ENCODE assay signal across 21 cellular contexts in the genomic region with DNA sequence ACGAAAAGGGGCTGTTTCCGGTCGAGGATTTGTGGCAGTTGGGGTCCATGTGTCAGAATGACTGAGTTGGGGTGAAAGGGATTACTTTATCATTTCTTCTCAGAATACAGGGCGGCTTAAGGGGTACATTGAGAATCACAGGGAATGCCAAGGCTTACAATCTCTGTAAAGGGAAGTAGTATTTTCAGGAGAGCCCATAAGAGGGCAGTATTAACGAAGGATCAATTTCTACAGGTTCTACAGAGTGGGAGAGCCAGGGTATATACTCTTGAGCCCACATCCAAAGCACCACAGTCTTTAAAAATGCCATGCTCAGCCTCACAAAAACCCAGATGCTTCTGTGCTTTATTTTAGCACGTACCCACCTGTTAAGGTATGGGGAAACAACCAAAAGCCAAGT.
A peak's percentile ranks its signal among the peaks of the same experiment; 100 is the strongest.
DNase-seq lines count a peak whose midpoint lies in the region; ATAC-seq and TF ChIP-seq lines count a peak whose summit lies in the region.
"Had no signal": no experiment of that assay in that cellular context is flagged by ENCODE, and none has a peak within 500 bp of the region (broad histone marks: within the 10 kb centered on the region; RNA-seq: fewer than 3 reads in every experiment).

No MANE protein-coding gene starts in this region.

- intact Hi-C loops in PC-9 (cut with micrococcal nuclease; ENCODE audit: unreplicated experiment) = no loop called here

- no TSS peak for BruUV-seq in PC-9 (replicated peaks; lab: Mats Ljungman, UMichigan)

- no peak for ATAC-seq in SK-N-SH treated with all-trans-retinoic acid at 6 μM for 48 hours
- ATAC-seq: activated T-cell treated with anti-CD3 and anti-CD28 coated beads, Interleukin-2, amount 50 U/mL, for 4 hours; gastrocnemius medialis had no signal

- H3K9ac ChIP-seq in SK-N-SH (no peak overlapping the region), liver (ENCODE audit: low read depth in 1 of 2, low read length in 2 of 2) (no peak overlapping the region)

- 4% methylated on average over 6 of the region's 6 CpGs for WGBS in SK-N-SH (ENCODE audit: low lambda C conversion rate)
- 46% methylated on average over 6 of the region's 6 CpGs for WGBS in liver

- H3K9me2 ChIP-seq in SK-N-SH = no peaks in the 10 kb centered on the region
- no peaks in the 10 kb centered on the region for H3K9me2 ChIP-seq in PC-9 (ENCODE audit: insufficient read depth)

- TF ChIP-seq EP300 in SK-N-SH (IDR thresholded peaks at IDR 0.05; ENCODE audit: borderline replicate concordance in 1 of 2, low read depth in 1 of 2, low read length in 1 of 2) = no peak

- H3K4me3 ChIP-seq in SK-N-SH (ENCODE audit: low read depth in 2 of 2, low read length in 1 of 2) (no peak overlapping the region), LNCaP clone FGC (ENCODE audit: low read depth, low read length) (no peak overlapping the region), PC-9 (no peak overlapping the region), liver (ENCODE audit: low read depth in 1 of 3, low read length in 3 of 3) (no peak overlapping the region)
- H3K4me3 ChIP-seq: coronary artery, esophagus squamous epithelium, gastrocnemius medialis, prostate gland had no signal

- H2AFZ ChIP-seq in SK-N-SH (ENCODE audit: low read depth) (no peak overlapping the region), PC-9 (no peak overlapping the region)

- H3K27me3 ChIP-seq in SK-N-SH (ENCODE audit: insufficient read depth) = no peaks in the 10 kb centered on the region
- no peaks in the 10 kb centered on the region for H3K27me3 ChIP-seq in PC-9 (ENCODE audit: insufficient read depth, low read depth)
- peaks cover 0 to 5% (median 0%) of the 10 kb centered on the region in 4 donors for H3K27me3 ChIP-seq in liver (ENCODE audit: control insufficient read depth in 4 of 4, insufficient read depth in 4 of 4, low read length in 3 of 4)
- H3K27me3 ChIP-seq: esophagus squamous epithelium, gastrocnemius medialis had no signal

- no peaks in the 10 kb centered on the region for H3K79me2 ChIP-seq in SK-N-SH (ENCODE audit: insufficient read depth)
- no peaks in the 10 kb centered on the region for H3K79me2 ChIP-seq in PC-9 (ENCODE audit: low read depth)

- H3F3A ChIP-seq in SK-N-SH (replicated peaks; ENCODE audit: insufficient read depth) (no peaks in the 10 kb centered on the region), PC-9 (ENCODE audit: insufficient read depth, low read depth) (no peaks in the 10 kb centered on the region)

- CTCF ChIA-PET in SK-N-SH (lab: Yijun Ruan, JAX) (no interaction called here), PC-9 (lab: Charles Lee) (no interaction called here)

- H3K4me2 ChIP-seq in SK-N-SH = no peak overlapping the region; the same call in 1 of the 2 replicates
- H3K4me2 ChIP-seq in PC-9 = no peak overlapping the region; the same call in 1 of the 2 replicates

- no peaks in the 10 kb centered on the region for H3K9me3 ChIP-seq in SK-N-SH
- no peaks in the 10 kb centered on the region for H3K9me3 ChIP-seq in PC-9 (ENCODE audit: insufficient read depth, low read depth)
- H3K9me3 ChIP-seq in liver (ENCODE audit: control insufficient read depth in 4 of 4, low read length in 3 of 4) = no peaks in the 10 kb centered on the region
- H3K9me3 ChIP-seq: esophagus squamous epithelium, gastrocnemius medialis, prostate gland had no signal

- H3K27ac ChIP-seq in SK-N-SH (ENCODE audit: low read depth in 2 of 2, low read length in 1 of 2) = no peak overlapping the region
- H3K27ac ChIP-seq in PC-9 = no peak overlapping the region
- no peak overlapping the region for H3K27ac ChIP-seq in liver (ENCODE audit: low read depth in 1 of 2, low read length in 2 of 2)
- H3K27ac ChIP-seq: coronary artery, esophagus squamous epithelium, gastrocnemius medialis, prostate gland had no signal

- DNase-seq in SK-N-SH = no peak
- DNase-seq in LNCaP clone FGC (ENCODE audit: low read depth) = no peak
- no peak for DNase-seq in PC-9
- DNase-seq in GM19238 (ENCODE audit: insufficient read length, low spot score) = no peak
- DNase-seq in AG08396 (ENCODE audit: low spot score) = no peak
- DNase-seq in OCI-M2 (lab: John Stamatoyannopoulos, UW; ENCODE audit: unreplicated experiment) = no peak
- DNase-seq: activated naive CD4-positive, alpha-beta T cell treated with anti-CD3 and anti-CD28 coated beads for 36 hours; activated T-cell treated with anti-CD3 and anti-CD28 coated beads, Interleukin-2, amount 50 U/mL, for 4 hours; amygdala; CD4-positive, CD25-positive, alpha-beta regulatory T cell; DMS153; esophagus squamous epithelium; gastrocnemius medialis; HCEC 1CT; kidney; NCI-H774; substantia nigra had no signal

- no peak for TF ChIP-seq RAD21 in SK-N-SH (IDR thresholded peaks at IDR 0.05; ENCODE audit: low read length)
- TF ChIP-seq RAD21 in liver (IDR thresholded peaks at IDR 0.05) = peak in 1 of 2 donors; percentile 29

- peak; percentile 20; the same call in 1 of the 2 replicates for TF ChIP-seq CTCF in SK-N-SH (IDR thresholded peaks at IDR 0.05)
- peak; percentile 21; the same call in 1 of the 2 replicates for TF ChIP-seq CTCF in LNCaP clone FGC (IDR thresholded peaks at IDR 0.05; ENCODE audit: control insufficient read depth, extremely low read depth, insufficient read depth)
- TF ChIP-seq CTCF in PC-9 (conservative IDR thresholded peaks at IDR 0.05) = peak; percentile 29; the same call in 1 of the 2 replicates
- TF ChIP-seq CTCF in liver (IDR thresholded peaks at IDR 0.05; ENCODE audit: low read depth, low read length, missing input control) = peak; percentile 11

- POLR2A ChIA-PET in SK-N-SH (lab: Yijun Ruan, JAX) (no interaction called here), PC-9 (lab: Charles Lee; ENCODE audit: unreplicated experiment) (no interaction called here)

- H3K36me3 ChIP-seq in SK-N-SH (replicated peaks in 1 of 2; ENCODE audit: control insufficient read depth in 1 of 2, insufficient read depth in 2 of 2, low read length in 1 of 2) (no peaks in the 10 kb centered on the region), PC-9 (ENCODE audit: low read depth) (no peaks in the 10 kb centered on the region), liver (ENCODE audit: control insufficient read depth in 4 of 4, insufficient read depth in 3 of 4, low read depth in 1 of 4, low read length in 3 of 4) (no peaks in the 10 kb centered on the region)
- H3K36me3 ChIP-seq: esophagus squamous epithelium, gastrocnemius medialis, prostate gland had no signal

- H3K4me1 ChIP-seq in SK-N-SH (ENCODE audit: control insufficient read depth in 1 of 2, insufficient read depth in 2 of 2, low read depth in 1 of 2, low read length in 1 of 2) (no peaks in the 10 kb centered on the region), PC-9 (replicated peaks; ENCODE audit: insufficient read depth) (no peaks in the 10 kb centered on the region), liver (ENCODE audit: control insufficient read depth in 4 of 4, insufficient read depth in 4 of 4, low read length in 3 of 4) (no peaks in the 10 kb centered on the region)
- H3K4me1 ChIP-seq: esophagus squamous epithelium, gastrocnemius medialis, prostate gland had no signal

- H4K20me1 ChIP-seq in SK-N-SH (ENCODE audit: insufficient read depth) (no peaks in the 10 kb centered on the region), PC-9 (ENCODE audit: insufficient read depth) (no peaks in the 10 kb centered on the region)

TF ChIP-seq in SK-N-SH, 30 proteins besides CTCF, POLR2A, EP300 and RAD21 (continues in another document):
- no peak for TF ChIP-seq FOXM1 (IDR thresholded peaks at IDR 0.05; ENCODE audit: low read depth)

TF ChIP-seq in SK-N-SH treated with all-trans-retinoic acid at 6 μM for 48 hours, 23 proteins besides CTCF, POLR2A, EP300 and RAD21 (continues in another document):
- TF ChIP-seq, protein P1, sequence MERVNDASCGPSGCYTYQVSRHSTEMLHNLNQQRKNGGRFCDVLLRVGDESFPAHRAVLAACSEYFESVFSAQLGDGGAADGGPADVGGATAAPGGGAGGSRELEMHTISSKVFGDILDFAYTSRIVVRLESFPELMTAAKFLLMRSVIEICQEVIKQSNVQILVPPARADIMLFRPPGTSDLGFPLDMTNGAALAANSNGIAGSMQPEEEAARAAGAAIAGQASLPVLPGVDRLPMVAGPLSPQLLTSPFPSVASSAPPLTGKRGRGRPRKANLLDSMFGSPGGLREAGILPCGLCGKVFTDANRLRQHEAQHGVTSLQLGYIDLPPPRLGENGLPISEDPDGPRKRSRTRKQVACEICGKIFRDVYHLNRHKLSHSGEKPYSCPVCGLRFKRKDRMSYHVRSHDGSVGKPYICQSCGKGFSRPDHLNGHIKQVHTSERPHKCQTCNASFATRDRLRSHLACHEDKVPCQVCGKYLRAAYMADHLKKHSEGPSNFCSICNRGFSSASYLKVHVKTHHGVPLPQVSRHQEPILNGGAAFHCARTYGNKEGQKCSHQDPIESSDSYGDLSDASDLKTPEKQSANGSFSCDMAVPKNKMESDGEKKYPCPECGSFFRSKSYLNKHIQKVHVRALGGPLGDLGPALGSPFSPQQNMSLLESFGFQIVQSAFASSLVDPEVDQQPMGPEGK (CRISPR knock-in tag; IDR thresholded peaks at IDR 0.05; ENCODE audit: borderline replicate concordance) = no peak
- no peak for TF ChIP-seq TCF4 (CRISPR knock-in tag; IDR thresholded peaks at IDR 0.05; ENCODE audit: borderline replicate concordance)

TF ChIP-seq in liver, 16 proteins besides CTCF, POLR2A, EP300 and RAD21 (continues in another document):
- TF ChIP-seq EGR1 (IDR thresholded peaks at IDR 0.05; ENCODE audit: low read depth in 2 of 2) = no peak
- TF ChIP-seq HNF4G (IDR thresholded peaks at IDR 0.05) = no peak
- TF ChIP-seq SP1 (IDR thresholded peaks at IDR 0.05) = no peak
- TF ChIP-seq, protein P2, sequence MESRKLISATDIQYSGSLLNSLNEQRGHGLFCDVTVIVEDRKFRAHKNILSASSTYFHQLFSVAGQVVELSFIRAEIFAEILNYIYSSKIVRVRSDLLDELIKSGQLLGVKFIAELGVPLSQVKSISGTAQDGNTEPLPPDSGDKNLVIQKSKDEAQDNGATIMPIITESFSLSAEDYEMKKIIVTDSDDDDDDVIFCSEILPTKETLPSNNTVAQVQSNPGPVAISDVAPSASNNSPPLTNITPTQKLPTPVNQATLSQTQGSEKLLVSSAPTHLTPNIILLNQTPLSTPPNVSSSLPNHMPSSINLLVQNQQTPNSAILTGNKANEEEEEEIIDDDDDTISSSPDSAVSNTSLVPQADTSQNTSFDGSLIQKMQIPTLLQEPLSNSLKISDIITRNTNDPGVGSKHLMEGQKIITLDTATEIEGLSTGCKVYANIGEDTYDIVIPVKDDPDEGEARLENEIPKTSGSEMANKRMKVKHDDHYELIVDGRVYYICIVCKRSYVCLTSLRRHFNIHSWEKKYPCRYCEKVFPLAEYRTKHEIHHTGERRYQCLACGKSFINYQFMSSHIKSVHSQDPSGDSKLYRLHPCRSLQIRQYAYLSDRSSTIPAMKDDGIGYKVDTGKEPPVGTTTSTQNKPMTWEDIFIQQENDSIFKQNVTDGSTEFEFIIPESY (IDR thresholded peaks at IDR 0.05) = no peak
- no peak for TF ChIP-seq JUND (IDR thresholded peaks at IDR 0.05)
- TF ChIP-seq GABPA (IDR thresholded peaks at IDR 0.05 in 1 of 2, conservative IDR thresholded peaks at IDR 0.05 in 1 of 2) = no peak
- no peak for TF ChIP-seq HNF4A (conservative IDR thresholded peaks at IDR 0.05)
- TF ChIP-seq, protein P3, sequence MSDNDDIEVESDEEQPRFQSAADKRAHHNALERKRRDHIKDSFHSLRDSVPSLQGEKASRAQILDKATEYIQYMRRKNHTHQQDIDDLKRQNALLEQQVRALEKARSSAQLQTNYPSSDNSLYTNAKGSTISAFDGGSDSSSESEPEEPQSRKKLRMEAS (IDR thresholded peaks at IDR 0.05) = no peak
